Comparison of ENCODE assay signal across 18 cellular contexts in genomic region chr12:105698047-105698446, GRCh38.
"Had no signal": no experiment of that assay in that cellular context is flagged by ENCODE, and none has a peak within 500 bp of the region (broad histone marks: within the 10 kb centered on the region; RNA-seq: fewer than 3 reads in every experiment).

No MANE protein-coding gene starts in this region.

- H3K4me1 ChIP-seq: ascending aorta, right atrium auricular region, tibial nerve, vagina had no signal

- H3K9me3 ChIP-seq: ascending aorta, neutrophil, vagina had no signal

- DNase-seq: activated CD4-positive, alpha-beta T cell treated with anti-CD3 and anti-CD28 coated beads for 48 hours; activated CD8-positive, alpha-beta memory T cell treated with anti-CD3 and anti-CD28 coated beads, Interleukin-2, amount 50 U/mL, for 48 hours; activated CD8-positive, alpha-beta T cell treated with anti-CD3 and anti-CD28 coated beads, Interleukin-2, amount 10 ng/mL, durations not matched to agents 7 days and 5 days; activated naive CD4-positive, alpha-beta T cell; activated naive CD8-positive, alpha-beta T cell treated with anti-CD3 and anti-CD28 coated beads, Interleukin-2, amount 50 U/mL, for 24 hours; naive thymus-derived CD4-positive, alpha-beta T cell; posterior cingulate gyrus; small intestine had no signal

- H3K4me3 Mint-ChIP-seq: activated CD8-positive, alpha-beta T cell treated with anti-CD3 and anti-CD28 coated beads, Interleukin-2, amount 10 ng/mL, durations not matched to agents 7 days and 5 days; activated naive CD8-positive, alpha-beta T cell treated with anti-CD3 and anti-CD28 coated beads, Interleukin-2, amount 50 U/mL, for 24 hours; naive thymus-derived CD4-positive, alpha-beta T cell; stimulated activated effector memory CD8-positive, alpha-beta T cell treated with anti-CD3 and anti-CD28 coated beads, Interleukin-12 subunit alpha, Interleukin-12 subunit beta, amount 100 ng/mL, for 72 hours; WTC11 had no signal

- H3K4me3 ChIP-seq: ascending aorta, right atrium auricular region, tibial nerve, vagina had no signal

- H3K36me3 Mint-ChIP-seq: naive thymus-derived CD4-positive, alpha-beta T cell; stimulated activated effector memory CD8-positive, alpha-beta T cell treated with anti-CD3 and anti-CD28 coated beads, Interleukin-12 subunit alpha, Interleukin-12 subunit beta, amount 100 ng/mL, for 72 hours had no signal

- H3K27me3 ChIP-seq: ascending aorta, neutrophil, right atrium auricular region, tibial nerve, vagina had no signal

- H3K36me3 ChIP-seq: ascending aorta, neutrophil, right atrium auricular region, tibial nerve, vagina had no signal

- H3K27ac ChIP-seq: ascending aorta, neutrophil, right atrium auricular region, tibial nerve, vagina had no signal

- FAIRE-seq: colon, endothelial cell of umbilical vein, frontal cortex, small intestine had no signal

- H3K9me3 Mint-ChIP-seq: stimulated activated effector memory CD8-positive, alpha-beta T cell treated with anti-CD3 and anti-CD28 coated beads, Interleukin-12 subunit alpha, Interleukin-12 subunit beta, amount 100 ng/mL, for 72 hours had no signal

- H3K4me1 Mint-ChIP-seq: activated naive CD8-positive, alpha-beta T cell treated with anti-CD3 and anti-CD28 coated beads, Interleukin-2, amount 50 U/mL, for 24 hours; naive thymus-derived CD4-positive, alpha-beta T cell; stimulated activated effector memory CD8-positive, alpha-beta T cell treated with anti-CD3 and anti-CD28 coated beads, Interleukin-12 subunit alpha, Interleukin-12 subunit beta, amount 100 ng/mL, for 72 hours; WTC11 had no signal

- H3K27ac Mint-ChIP-seq: activated CD8-positive, alpha-beta T cell treated with anti-CD3 and anti-CD28 coated beads, Interleukin-2, amount 10 ng/mL, durations not matched to agents 7 days and 5 days; activated naive CD8-positive, alpha-beta T cell treated with anti-CD3 and anti-CD28 coated beads, Interleukin-2, amount 50 U/mL, for 24 hours; naive thymus-derived CD4-positive, alpha-beta T cell; stimulated activated effector memory CD8-positive, alpha-beta T cell treated with anti-CD3 and anti-CD28 coated beads, Interleukin-12 subunit alpha, Interleukin-12 subunit beta, amount 100 ng/mL, for 72 hours; WTC11 had no signal
